8 cellular contexts compared by ENCODE assay signal in the genomic region with DNA sequence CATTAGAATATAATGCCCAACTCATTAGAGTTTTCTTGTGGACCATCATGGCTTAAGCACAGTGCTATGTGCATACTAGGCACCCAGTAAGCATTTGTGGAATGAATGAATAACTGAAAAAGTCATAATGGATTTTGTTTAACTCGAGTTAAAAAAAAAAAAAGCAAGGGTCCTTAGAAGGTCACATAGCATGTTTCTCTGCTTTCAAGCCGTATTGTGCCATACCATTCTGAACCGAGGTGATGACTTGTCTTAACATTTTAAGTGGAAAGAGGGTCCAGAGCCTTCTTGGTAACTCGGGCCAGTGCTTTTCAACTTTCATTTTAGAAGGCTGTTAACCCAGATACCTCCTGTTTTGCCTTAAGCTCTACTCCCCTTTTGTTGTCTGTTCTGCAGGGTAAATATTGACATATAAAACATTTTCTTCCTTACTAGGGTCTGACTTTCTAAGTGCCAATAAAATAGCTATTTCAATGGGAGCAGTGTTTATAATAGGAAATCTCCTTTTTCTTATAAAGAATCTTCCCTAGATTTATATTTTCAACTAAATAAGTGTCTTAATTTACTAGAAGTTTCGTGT. TPM values are rescaled to one million over a fixed set of nuclear protein-coding genes. Genes with fewer than 3 reads are reported as not detected.
DNase-seq lines count a peak whose midpoint lies in the region; ATAC-seq and TF ChIP-seq lines count a peak whose summit lies in the region.

No MANE protein-coding gene starts in this region.

- peak overlapping the region; percentile 93 for H3K4me3 Mint-ChIP-seq in mesothelial cell of epicardium

- H3K27me3 ChIP-seq in IMR-90 (ENCODE audit: control insufficient read depth, insufficient read depth, low read length) (no peaks in the 10 kb centered on the region), breast epithelium (no peaks in the 10 kb centered on the region)

- H2AK9ac ChIP-seq in IMR-90 (replicated peaks; ENCODE audit: low read depth, low read length, poor library complexity): no peak overlapping the region

- no peak overlapping the region for H4K5ac ChIP-seq in IMR-90 (ENCODE audit: low read depth, low read length)

- H2AK5ac ChIP-seq in IMR-90 (ENCODE audit: low read depth, low read length): 0 out of 2 replicates have a peak overlapping the region, but pooled peaks have one; percentile 21

- TF ChIP-seq CTCF in AG04449 (IDR thresholded peaks at IDR 0.05; ENCODE audit: insufficient read depth, low read length, missing control alignments) (no peak), IMR-90 (conservative IDR thresholded peaks at IDR 0.05; ENCODE audit: low read depth, low read length) (no peak), breast epithelium (IDR thresholded peaks at IDR 0.05) (no peak), mesothelial cell of epicardium (IDR thresholded peaks at IDR 0.05; ENCODE audit: unreplicated experiment) (no peak)

- no peak overlapping the region for H2AFZ ChIP-seq in IMR-90 (replicated peaks; ENCODE audit: low read length, poor library complexity)

- no peaks in the 10 kb centered on the region for H3K9me1 ChIP-seq in IMR-90 (ENCODE audit: insufficient read depth, low read length)

- POLR2A ChIA-PET in AG04449 (lab: Yijun Ruan, JAX) (interaction anchor here (0.6 to 0.7 kb wide), 2 partner anchors 115 to 169 kb away, joined by 3 read pairs; no protein-coding TSS in a partner anchor), IMR-90 (lab: Charles Lee; ENCODE audit: unreplicated experiment) (no interaction called here)

- no peak for TF ChIP-seq RAD21 in IMR-90 (IDR thresholded peaks at IDR 0.05; ENCODE audit: low read length)

- CTCF ChIA-PET in AG04449 (lab: Yijun Ruan, JAX) (interaction anchor here (1.1 to 2.4 kb wide), 3 partner anchors 17 to 230 kb away, joined by 3 to 11 read pairs (median 6); no protein-coding TSS in a partner anchor), IMR-90 (lab: Yijun Ruan, JAX) (no interaction called here)

- no peak overlapping the region for H2BK120ac ChIP-seq in IMR-90 (ENCODE audit: low read depth, low read length)

- 0 out of 2 replicates have a peak, but pooled peaks have one; percentile 1 for TF ChIP-seq POLR2A in IMR-90 (IDR thresholded peaks at IDR 0.05; ENCODE audit: low read depth, low read length)
- TF ChIP-seq POLR2A in breast epithelium (IDR thresholded peaks at IDR 0.05): no peak

- H3K36me3 ChIP-seq in IMR-90 (ENCODE audit: control insufficient read depth, insufficient read depth, low read length): no peaks in the 10 kb centered on the region
- H3K36me3 ChIP-seq in breast epithelium: no peaks in the 10 kb centered on the region

- peak overlapping the region; percentile 63 for H3K9ac ChIP-seq in IMR-90 (ENCODE audit: low read depth, low read length)

- no peaks in the 10 kb centered on the region for H3K9me3 ChIP-seq in IMR-90 (ENCODE audit: control insufficient read depth, insufficient read depth, low read length)
- no peaks in the 10 kb centered on the region for H3K9me3 ChIP-seq in breast epithelium

- peak overlapping the region; percentile 89; the same call in 1 of the 2 replicates for H3K23ac ChIP-seq in IMR-90 (ENCODE audit: low read depth, low read length)

- ATAC-seq in IMR-90 (ENCODE audit: low read depth): no peak
- no peak for ATAC-seq in GM21360 (IDR thresholded peaks at IDR 0.05; ENCODE audit: unreplicated experiment)

- 0 out of 2 replicates have a peak overlapping the region, but pooled peaks have one; percentile 79 for H3K56ac ChIP-seq in IMR-90 (ENCODE audit: extremely low read depth, insufficient read depth, low read length)

- dilution Hi-C loops in IMR-90 (cut with HindIII; ENCODE audit: low sequenced_read_pairs, unreplicated experiment): no loop called here

- no TSS peak for BruUV-seq in IMR-90 (replicated peaks; lab: Mats Ljungman, UMichigan)

- peak overlapping the region in 1 of 2 experiments; percentile 7; a peak in 1 of 4 replicates for H4K8ac ChIP-seq in IMR-90 (ENCODE audit: low read depth in 2 of 2, low read length in 2 of 2)

- no peak overlapping the region for H3K18ac ChIP-seq in IMR-90 (ENCODE audit: low read depth, low read length)

- H4K20me1 ChIP-seq in IMR-90 (ENCODE audit: insufficient read depth, low read length): peaks cover 14% of the 10 kb centered on the region

- H3K36me3 Mint-ChIP-seq in mesothelial cell of epicardium: no peaks in the 10 kb centered on the region

- no peak for DNase-seq in AG04449 (ENCODE audit: low read depth, low spot score)
- peak; percentile 33 for DNase-seq in IMR-90
- DNase-seq in breast epithelium (ENCODE audit: low spot score in 2 of 2): no peak
- DNase-seq in mesothelial cell of epicardium (ENCODE audit: low spot score in 2 of 2, unreplicated experiment in 2 of 2): no peak
- DNase-seq in NCI-H1436 (lab: John Stamatoyannopoulos, UW): no peak
- DNase-seq in hypothalamus (lab: John Stamatoyannopoulos, UW): no peak
- no peak for DNase-seq in posterior vena cava (ENCODE audit: low spot score)

- peaks cover 25% of the 10 kb centered on the region for H3K4me1 Mint-ChIP-seq in mesothelial cell of epicardium

- H3K4me3 ChIP-seq in AG04449 (ENCODE audit: low read depth, low read length) (peak overlapping the region; percentile 92), IMR-90 (ENCODE audit: insufficient read depth, low read depth, low read length) (peak overlapping the region; percentile 67), breast epithelium (peak overlapping the region; percentile 89 to 94 (median 90))

- 0 out of 2 replicates have a peak overlapping the region, but pooled peaks have one; percentile 84 for H3K14ac ChIP-seq in IMR-90 (replicated peaks; ENCODE audit: low read depth, low read length)

- no peak overlapping the region for H2BK20ac ChIP-seq in IMR-90 (ENCODE audit: low read depth, low read length)

- H3K4me1 ChIP-seq in IMR-90 (ENCODE audit: control insufficient read depth, insufficient read depth, low read length) (no peaks in the 10 kb centered on the region), breast epithelium (peaks cover 0 to 12% of the 10 kb centered on the region in 2 donors)

- H3K9me3 Mint-ChIP-seq in mesothelial cell of epicardium: no peaks in the 10 kb centered on the region

- H3K79me1 ChIP-seq in IMR-90 (ENCODE audit: low read depth in 1 of 2, low read length in 2 of 2): peaks cover 22 to 59% of the 10 kb centered on the region in 2 experiments; a peak in 3 of 4 replicates

- peak overlapping the region; percentile 99 for H3K27ac Mint-ChIP-seq in mesothelial cell of epicardium

- H3K27ac ChIP-seq in IMR-90 (ENCODE audit: insufficient read depth, low read length): peak overlapping the region; percentile 38; the same call in 1 of the 2 replicates
- H3K27ac ChIP-seq in breast epithelium: peak overlapping the region; percentile 91 to 98

- intact Hi-C loops in IMR-90 (cut with micrococcal nuclease) (loop anchor here (1.0 to 10.0 kb wide), 5 partner anchors 8 to 397 kb away; a partner anchor contains a TSS), breast epithelium (cut with DNase I; ENCODE audit: low total_unique reads) (no loop called here), posterior vena cava (cut with DNase I) (loop anchor here in 1 of 2 donors (5.0 kb wide), 1 partner anchor 95 kb away; no protein-coding TSS in a partner anchor)

- peak overlapping the region; percentile 96 for H3K4me2 ChIP-seq in IMR-90 (ENCODE audit: low read depth, low read length)

- 7% methylated on average over 3 of the region's 5 CpGs; no CpG with 5 or more reads in 1 of the 2 experiments for WGBS in IMR-90 (ENCODE audit: extremely low coverage in 2 of 2, insufficient read length in 1 of 2), 2 experiments

- H2BK5ac ChIP-seq in IMR-90 (ENCODE audit: low read depth, low read length, poor library complexity, severe bottlenecking): peak overlapping the region; percentile 25

- H2BK15ac ChIP-seq in IMR-90 (ENCODE audit: low read depth, low read length): no peak overlapping the region

- H4K91ac ChIP-seq in IMR-90 (ENCODE audit: insufficient read depth, low read depth, low read length): no peak overlapping the region

- in situ Hi-C loops in IMR-90 (cut with MboI; ENCODE audit: low sequenced_read_pairs): loop anchor here (25.0 kb wide), 1 partner anchor 385 kb away; no protein-coding TSS in a partner anchor

- 0 out of 2 replicates have a peak overlapping the region, but pooled peaks have one; percentile 42 for H3K4ac ChIP-seq in IMR-90 (ENCODE audit: low read depth, low read length)

- no peaks in the 10 kb centered on the region for H3K27me3 Mint-ChIP-seq in mesothelial cell of epicardium (ENCODE audit: low read depth)

TF ChIP-seq in IMR-90, 13 proteins besides CTCF, POLR2A, EP300 and RAD21:
- TF ChIP-seq MXI1 (IDR thresholded peaks at IDR 0.05; ENCODE audit: borderline replicate concordance, low read depth, low read length) (no peak), CEBPB (IDR thresholded peaks at IDR 0.05; ENCODE audit: low read depth, low read length) (no peak)

RNA-seq across cellular contexts. Expression of a gene that starts 0.8 kb away (rescaled TPM):
- total RNA-seq in IMR-90 (2012; rRNA removed) (not detected in 2 replicates), breast epithelium (under 1 TPM in 1 of 3 donors, not detected in 2; under 0.01 TPM), mesothelial cell of epicardium (0.20 to 0.83 TPM (median 0.22 TPM) in 3 replicates), posterior vena cava (not detected)
- polyA plus RNA-seq in IMR-90 (2012; rRNA removed): 0.07 and 0.15 TPM in 2 replicates
- polyA plus RNA-seq in IMR-90 (2012; cell fraction: cytosol; rRNA removed): 0.11 TPM in 1 of 2 replicates, not detected in the other
- 0.32 and 1.0 TPM in 2 replicates for polyA plus RNA-seq in IMR-90 (2012; cell fraction: nucleus; rRNA removed; ENCODE audit: low replicate concordance)

RNA-seq across cellular contexts. Expression of a gene that starts 1.4 kb away (rescaled TPM):
- total RNA-seq in IMR-90 (2012; rRNA removed) (25.0 and 25.1 TPM in 2 replicates), breast epithelium (10 to 100 TPM in 2 of 3 donors, 1 to 10 TPM in 1; 6.6 to 26.3 (median 17.4) TPM), mesothelial cell of epicardium (28.1 to 32.0 TPM (median 29.1 TPM) in 3 replicates), posterior vena cava (10 to 100 TPM; 12.2 to 14.6 TPM)
- 3.6 and 5.1 TPM in 2 replicates for polyA plus RNA-seq in IMR-90 (2012; rRNA removed)
- 4.9 and 5.6 TPM in 2 replicates for polyA plus RNA-seq in IMR-90 (2012; cell fraction: cytosol; rRNA removed)
- 3.5 and 6.7 TPM in 2 replicates for polyA plus RNA-seq in IMR-90 (2012; cell fraction: nucleus; rRNA removed; ENCODE audit: low replicate concordance)

RNA-seq across cellular contexts. Expression of a gene that starts 54.3 kb away (rescaled TPM):
- total RNA-seq in IMR-90 (2012; rRNA removed) (under 0.01 and 0.18 TPM in 2 replicates), breast epithelium (not detected), mesothelial cell of epicardium (0.18 to 0.59 TPM (median 0.22 TPM) in 3 replicates), posterior vena cava (not detected)
- not detected in 2 replicates for polyA plus RNA-seq in IMR-90 (2012; rRNA removed)
- 0.01 TPM in 1 of 2 replicates, not detected in the other for polyA plus RNA-seq in IMR-90 (2012; cell fraction: cytosol; rRNA removed)
- 0.05 TPM in 1 of 2 replicates, not detected in the other for polyA plus RNA-seq in IMR-90 (2012; cell fraction: nucleus; rRNA removed; ENCODE audit: low replicate concordance)
